ENCODE assay signal across 21 cellular contexts in genomic region chr7:140222797-140223196, GRCh38. TPM values are rescaled to one million over a fixed set of nuclear protein-coding genes. Genes with fewer than 3 reads are reported as not detected.
DNase-seq lines count a peak whose midpoint lies in the region; ATAC-seq and TF ChIP-seq lines count a peak whose summit lies in the region.
"Had no signal": no experiment of that assay in that cellular context is flagged by ENCODE, and none has a peak within 500 bp of the region (broad histone marks: within the 10 kb centered on the region; RNA-seq: fewer than 3 reads in every experiment).

No MANE protein-coding gene starts in this region.

- H3K27me3 ChIP-seq in H7 (ENCODE audit: control insufficient read depth, insufficient read depth, low read length) (no peaks in the 10 kb centered on the region), Peyer's patch (no peaks in the 10 kb centered on the region), spleen (replicated peaks in 1 of 7) (no peaks in the 10 kb centered on the region)
- no peaks in the 10 kb centered on the region for H3K27me3 ChIP-seq in CD8-positive, alpha-beta memory T cell (ENCODE audit: insufficient read depth, low read length, poor library complexity, severe bottlenecking)
- H3K27me3 ChIP-seq: breast epithelium, sigmoid colon, vagina had no signal

- H3K9me3 Mint-ChIP-seq in activated CD4-positive, alpha-beta memory T cell treated with anti-CD3 and anti-CD28 coated beads, Interleukin-2, amount 10 ng/mL, durations not matched to agents 7 days and 5 days, result peaks cover 8% of the 10 kb centered on the region
- peaks cover 6% of the 10 kb centered on the region for H3K9me3 Mint-ChIP-seq in activated CD4-positive, alpha-beta memory T cell treated with anti-CD3 and anti-CD28 coated beads for 36 hours
- H3K9me3 Mint-ChIP-seq in CD8-positive, alpha-beta memory T cell, result peaks cover 0 to 5% (median 0%) of the 10 kb centered on the region in 5 donors
- H3K9me3 Mint-ChIP-seq: activated T-cell treated with anti-CD3 and anti-CD28 coated beads, Interleukin-2, amount 50 U/mL, for 72 hours had no signal

- H3K36me3 ChIP-seq in H7 (replicated peaks; ENCODE audit: control insufficient read depth, insufficient read depth, low read length) (no peaks in the 10 kb centered on the region), Peyer's patch (no peaks in the 10 kb centered on the region), spleen (no peaks in the 10 kb centered on the region)
- no peaks in the 10 kb centered on the region for H3K36me3 ChIP-seq in CD8-positive, alpha-beta memory T cell (ENCODE audit: insufficient read depth, low read length)
- H3K36me3 ChIP-seq: breast epithelium, sigmoid colon, vagina had no signal

- H3K4me1 Mint-ChIP-seq in activated CD4-positive, alpha-beta memory T cell treated with anti-CD3 and anti-CD28 coated beads, Interleukin-2, amount 10 ng/mL, durations not matched to agents 7 days and 5 days, result peaks cover 45% of the 10 kb centered on the region
- peaks cover 39% of the 10 kb centered on the region for H3K4me1 Mint-ChIP-seq in activated CD4-positive, alpha-beta memory T cell treated with anti-CD3 and anti-CD28 coated beads for 36 hours (ENCODE audit: low read depth)
- H3K4me1 Mint-ChIP-seq in CD8-positive, alpha-beta memory T cell, result peaks cover 31 to 44% (median 38%) of the 10 kb centered on the region in 3 donors

- H3K9me3 ChIP-seq in Peyer's patch (no peaks in the 10 kb centered on the region), spleen (peaks cover 0 to 10% (median 0%) of the 10 kb centered on the region in 8 donors)
- no peaks in the 10 kb centered on the region for H3K9me3 ChIP-seq in CD8-positive, alpha-beta memory T cell (ENCODE audit: low read length)
- H3K9me3 ChIP-seq: A549, breast epithelium, sigmoid colon, vagina had no signal

- H3K27me3 Mint-ChIP-seq in activated CD4-positive, alpha-beta memory T cell treated with anti-CD3 and anti-CD28 coated beads, Interleukin-2, amount 10 ng/mL, durations not matched to agents 7 days and 5 days, result no peaks in the 10 kb centered on the region
- no peaks in the 10 kb centered on the region for H3K27me3 Mint-ChIP-seq in activated CD4-positive, alpha-beta memory T cell treated with anti-CD3 and anti-CD28 coated beads for 36 hours
- no peaks in the 10 kb centered on the region for H3K27me3 Mint-ChIP-seq in CD8-positive, alpha-beta memory T cell
- H3K27me3 Mint-ChIP-seq: activated CD8-positive, alpha-beta T cell treated with anti-CD3 and anti-CD28 coated beads for 36 hours had no signal

- H3K36me3 Mint-ChIP-seq in activated CD4-positive, alpha-beta memory T cell treated with anti-CD3 and anti-CD28 coated beads, Interleukin-2, amount 10 ng/mL, durations not matched to agents 7 days and 5 days (ENCODE audit: low read depth), result peaks cover 5% of the 10 kb centered on the region
- peaks cover 1% of the 10 kb centered on the region for H3K36me3 Mint-ChIP-seq in activated CD4-positive, alpha-beta memory T cell treated with anti-CD3 and anti-CD28 coated beads for 36 hours
- H3K36me3 Mint-ChIP-seq in CD8-positive, alpha-beta memory T cell, result peaks cover 0 to 4% (median 0%) of the 10 kb centered on the region in 3 donors

- TF ChIP-seq CTCF in Peyer's patch (IDR thresholded peaks at IDR 0.05) (no peak), spleen (IDR thresholded peaks at IDR 0.05 in 8 of 11, conservative IDR thresholded peaks at IDR 0.05 in 3 of 11) (no peak)

- no peak for DNase-seq in activated CD4-positive, alpha-beta memory T cell treated with anti-CD3 and anti-CD28 coated beads, Interleukin-2, amount 10 ng/mL, durations not matched to agents 7 days and 5 days
- DNase-seq in activated CD4-positive, alpha-beta memory T cell treated with anti-CD3 and anti-CD28 coated beads for 36 hours, result no peak
- DNase-seq in H7 (peak; percentile 5), Peyer's patch (peak in 2 of 3 donors; percentile 63 to 69), spleen (peak; percentile 83), NCI-H226 (no peak)
- DNase-seq in CD8-positive, alpha-beta memory T cell, result no peak
- DNase-seq: activated CD8-positive, alpha-beta T cell treated with anti-CD3 and anti-CD28 coated beads for 36 hours; activated T-cell treated with anti-CD3 and anti-CD28 coated beads, Interleukin-2, amount 50 U/mL, for 72 hours; foreskin melanocyte; IMR-90; NCI-H1092; NCI-H526 treated with DMSO at 0.1 percent for 48 hours; sigmoid colon; stimulated activated CD4-positive, alpha-beta T cell treated with anti-CD3 and anti-CD28 coated beads, Interleukin-2, amount 100 ng/mL, for 24 hours had no signal

- H3K4me3 ChIP-seq in H7 (ENCODE audit: insufficient read depth, low read depth, low read length) (no peak overlapping the region), Peyer's patch (no peak overlapping the region), spleen (peak overlapping the region in 1 of 8 donors; percentile 9)
- no peak overlapping the region for H3K4me3 ChIP-seq in CD8-positive, alpha-beta memory T cell (ENCODE audit: low read length)
- H3K4me3 ChIP-seq: A549, breast epithelium, sigmoid colon, vagina had no signal

- WGBS in spleen, 5 donors, result 63 to 75% (median 67%) methylated on average over 6 to 10 of the region's 10 CpGs

- H3K27ac ChIP-seq in Peyer's patch, result peak overlapping the region in 1 of 4 donors; percentile 67
- peak overlapping the region in 5 of 8 donors; percentile 25 to 61 (median 44) for H3K27ac ChIP-seq in spleen
- H3K27ac ChIP-seq in CD8-positive, alpha-beta memory T cell (ENCODE audit: low read depth, low read length), result no peak overlapping the region
- H3K27ac ChIP-seq: A549, breast epithelium, epithelial cell of prostate, sigmoid colon, vagina had no signal

- H3K4me1 ChIP-seq in Peyer's patch (peaks cover 0 to 18% (median 3%) of the 10 kb centered on the region in 4 donors), spleen (peaks cover 5 to 45% (median 23%) of the 10 kb centered on the region in 6 donors)
- peaks cover 42% of the 10 kb centered on the region for H3K4me1 ChIP-seq in CD8-positive, alpha-beta memory T cell (ENCODE audit: insufficient read depth, low read length)
- H3K4me1 ChIP-seq: A549, breast epithelium, sigmoid colon, vagina had no signal

- intact Hi-C loops in activated CD4-positive, alpha-beta memory T cell treated with anti-CD3 and anti-CD28 coated beads for 36 hours (cut with micrococcal nuclease), result loop anchor here (1.0 kb wide), 1 partner anchor 10 kb away; no protein-coding TSS in a partner anchor
- intact Hi-C loops in spleen (cut with DNase I; ENCODE audit: low total_unique reads), result no loop called here

- POLR2A ChIA-PET in activated CD4-positive, alpha-beta memory T cell treated with anti-CD3 and anti-CD28 coated beads, Interleukin-2, amount 10 ng/mL, durations not matched to agents 7 days and 5 days (lab: Charles Lee), result interaction anchor here (1.9 to 16.2 kb wide), 3 partner anchors 13 to 46 kb away, joined by 4 to 318 read pairs (median 22); partner anchors contain the start of gene KDM7A
- POLR2A ChIA-PET in activated CD4-positive, alpha-beta memory T cell treated with anti-CD3 and anti-CD28 coated beads for 36 hours (lab: Charles Lee), result no interaction called here
- POLR2A ChIA-PET in CD8-positive, alpha-beta memory T cell (lab: Charles Lee), result no interaction called here

- CTCF ChIA-PET in activated CD4-positive, alpha-beta memory T cell treated with anti-CD3 and anti-CD28 coated beads, Interleukin-2, amount 10 ng/mL, durations not matched to agents 7 days and 5 days (lab: Charles Lee), result no interaction called here
- CTCF ChIA-PET in activated CD4-positive, alpha-beta memory T cell treated with anti-CD3 and anti-CD28 coated beads for 36 hours (lab: Charles Lee), result no interaction called here
- CTCF ChIA-PET in CD8-positive, alpha-beta memory T cell (lab: Charles Lee), result no interaction called here

- H3K27ac Mint-ChIP-seq in activated CD4-positive, alpha-beta memory T cell treated with anti-CD3 and anti-CD28 coated beads, Interleukin-2, amount 10 ng/mL, durations not matched to agents 7 days and 5 days, result peak overlapping the region; percentile 87
- H3K27ac Mint-ChIP-seq in activated CD4-positive, alpha-beta memory T cell treated with anti-CD3 and anti-CD28 coated beads for 36 hours, result no peak overlapping the region
- H3K27ac Mint-ChIP-seq in CD8-positive, alpha-beta memory T cell, result peak overlapping the region in 3 of 8 donors; percentile 17 to 67 (median 52)
- H3K27ac Mint-ChIP-seq: activated CD8-positive, alpha-beta T cell treated with anti-CD3 and anti-CD28 coated beads for 36 hours; activated T-cell treated with anti-CD3 and anti-CD28 coated beads, Interleukin-2, amount 50 U/mL, for 72 hours had no signal

- H3K4me3 Mint-ChIP-seq in activated CD4-positive, alpha-beta memory T cell treated with anti-CD3 and anti-CD28 coated beads, Interleukin-2, amount 10 ng/mL, durations not matched to agents 7 days and 5 days, result no peak overlapping the region
- H3K4me3 Mint-ChIP-seq in activated CD4-positive, alpha-beta memory T cell treated with anti-CD3 and anti-CD28 coated beads for 36 hours, result no peak overlapping the region
- no peak overlapping the region for H3K4me3 Mint-ChIP-seq in CD8-positive, alpha-beta memory T cell
- H3K4me3 Mint-ChIP-seq: activated CD8-positive, alpha-beta T cell treated with anti-CD3 and anti-CD28 coated beads for 36 hours had no signal

- TF ChIP-seq POLR2A in Peyer's patch (IDR thresholded peaks at IDR 0.05) (no peak), spleen (IDR thresholded peaks at IDR 0.05) (no peak)

- no peak for ATAC-seq in GM18861 (IDR thresholded peaks at IDR 0.05; ENCODE audit: unreplicated experiment)
- ATAC-seq: A549; activated CD8-positive, alpha-beta T cell treated with anti-CD3 and anti-CD28 coated beads for 36 hours; left lobe of liver had no signal

RNA-seq across cellular contexts. Expression of gene KDM7A, which starts 46.0 kb away (rescaled TPM):
- total RNA-seq in activated CD4-positive, alpha-beta memory T cell treated with anti-CD3 and anti-CD28 coated beads, Interleukin-2, amount 10 ng/mL, durations not matched to agents 7 days and 5 days, result 10 to 100 TPM; 24.3 to 25.9 TPM
- total RNA-seq in activated CD4-positive, alpha-beta memory T cell treated with anti-CD3 and anti-CD28 coated beads for 36 hours, result 10 to 100 TPM; 23.4 to 24.5 TPM
- total RNA-seq in H7 (2014; rRNA removed; shearing (Covaris generic)), result 5.5 and 7.1 TPM in 2 replicates
- 10 to 100 TPM; 38.0 to 59.3 (median 38.8) TPM for total RNA-seq in Peyer's patch
- 10 to 100 TPM; 21.4 to 41.5 (median 25.5) TPM for total RNA-seq in spleen
- 1 to 10 TPM; 2.5 to 3.7 (median 2.7) TPM for polyA plus RNA-seq in spleen
- total RNA-seq in CD8-positive, alpha-beta memory T cell, result 1 to 10 TPM; 8.2 to 8.5 TPM
- 3.5 TPM for polyA plus RNA-seq in CD8-positive, alpha-beta memory T cell

Comparison
In these comparisons a context has a peak if more than half of its experiments do, and no peak if none do; other contexts are left out.
1. DNase-seq: peak in H7 (single experiment), Peyer's patch (2 of 3) and spleen (single experiment); none in activated CD4-positive, alpha-beta memory T cell treated with anti-CD3 and anti-CD28 coated beads, Interleukin-2, amount 10 ng/mL, durations not matched to agents 7 days and 5 days (single experiment), activated CD4-positive, alpha-beta memory T cell treated with anti-CD3 and anti-CD28 coated beads for 36 hours (single experiment), CD8-positive, alpha-beta memory T cell (0 of 5) and NCI-H226 (single experiment).